Comparison of ENCODE assay signal across 19 cellular contexts in the genomic region with DNA sequence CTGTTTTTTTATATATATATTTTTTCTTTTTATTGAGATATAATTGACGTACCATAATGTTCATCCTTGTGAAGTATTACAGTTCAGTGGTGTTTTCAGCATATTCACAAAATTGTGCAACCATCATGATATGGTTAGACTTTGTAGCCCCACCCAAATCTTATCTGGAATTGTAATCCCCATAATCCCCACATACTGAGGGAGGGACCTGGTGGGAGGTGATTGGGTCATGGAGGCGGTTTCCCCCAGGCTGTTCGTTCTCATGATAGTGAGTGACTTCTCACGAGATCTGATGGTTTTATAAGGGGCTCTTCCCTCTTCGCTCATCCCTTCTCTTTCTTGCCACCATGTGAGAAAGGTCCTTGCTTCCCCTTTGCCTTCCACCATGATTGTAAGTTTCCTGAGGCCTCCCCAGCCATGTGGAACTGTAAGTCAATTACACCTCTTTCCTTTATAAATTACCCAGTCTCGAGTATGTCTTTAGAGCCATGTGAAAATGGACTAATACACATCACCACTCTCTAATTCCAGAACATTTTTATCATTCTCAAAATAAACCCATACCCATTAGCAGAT.
A peak's percentile ranks its signal among the peaks of the same experiment; 100 is the strongest.
DNase-seq lines count a peak whose midpoint lies in the region; ATAC-seq and TF ChIP-seq lines count a peak whose summit lies in the region.
"Had no signal": no experiment of that assay in that cellular context is flagged by ENCODE, and none has a peak within 500 bp of the region (broad histone marks: within the 10 kb centered on the region; RNA-seq: fewer than 3 reads in every experiment).

No MANE protein-coding gene starts in this region.

- H3K4me3 ChIP-seq in ascending aorta: no peak overlapping the region
- H3K4me3 ChIP-seq: BLaER1 had no signal

- H3K27me3 ChIP-seq in ascending aorta: no peaks in the 10 kb centered on the region
- H3K27me3 ChIP-seq: BLaER1 had no signal

- H3K36me3 ChIP-seq in ascending aorta: no peaks in the 10 kb centered on the region
- H3K36me3 ChIP-seq: BLaER1 had no signal

- no peak for ATAC-seq in HG03342 (IDR thresholded peaks at IDR 0.05; ENCODE audit: unreplicated experiment)
- ATAC-seq: CD8-positive, alpha-beta T cell had no signal

- peaks cover 65% of the 10 kb centered on the region for H3K4me1 Mint-ChIP-seq in endothelial cell (ENCODE audit: unreplicated experiment)
- H3K4me1 Mint-ChIP-seq in progenitor cell of endocrine pancreas (ENCODE audit: low read depth): peaks cover 31% of the 10 kb centered on the region

- H3K27ac ChIP-seq in ascending aorta: no peak overlapping the region
- H3K27ac ChIP-seq: 22Rv1, BLaER1, C4-2B had no signal

- TF ChIP-seq CTCF in endothelial cell (IDR thresholded peaks at IDR 0.05; ENCODE audit: unreplicated experiment) (no peak), progenitor cell of endocrine pancreas (IDR thresholded peaks at IDR 0.05; ENCODE audit: unreplicated experiment) (no peak), ascending aorta (IDR thresholded peaks at IDR 0.05) (no peak)

- H3K4me1 ChIP-seq in ascending aorta: no peaks in the 10 kb centered on the region
- H3K4me1 ChIP-seq: BLaER1 had no signal

- H3K4me3 Mint-ChIP-seq in endothelial cell (ENCODE audit: unreplicated experiment): no peak overlapping the region
- no peak overlapping the region for H3K4me3 Mint-ChIP-seq in progenitor cell of endocrine pancreas (ENCODE audit: low read depth)
- H3K4me3 Mint-ChIP-seq: B cell; CD4-positive, CD25-positive, alpha-beta regulatory T cell; CD8-positive, alpha-beta T cell had no signal

- H3K27ac Mint-ChIP-seq in endothelial cell (ENCODE audit: unreplicated experiment): peak overlapping the region; percentile 91
- H3K27ac Mint-ChIP-seq in progenitor cell of endocrine pancreas: peak overlapping the region; percentile 46
- H3K27ac Mint-ChIP-seq: B cell; CD4-positive, CD25-positive, alpha-beta regulatory T cell; CD8-positive, alpha-beta T cell had no signal

- H3K36me3 Mint-ChIP-seq in endothelial cell (ENCODE audit: low read depth, unreplicated experiment) (no peaks in the 10 kb centered on the region), progenitor cell of endocrine pancreas (ENCODE audit: insufficient read depth) (no peaks in the 10 kb centered on the region)
- H3K36me3 Mint-ChIP-seq: CD4-positive, CD25-positive, alpha-beta regulatory T cell; CD8-positive, alpha-beta T cell had no signal

- H3K9me3 Mint-ChIP-seq in endothelial cell (ENCODE audit: unreplicated experiment) (no peaks in the 10 kb centered on the region), progenitor cell of endocrine pancreas (ENCODE audit: low read depth) (peaks cover 3% of the 10 kb centered on the region)
- H3K9me3 Mint-ChIP-seq: CD8-positive, alpha-beta T cell had no signal

- intact Hi-C loops in ascending aorta (cut with DNase I): no loop called here

- H3K27me3 Mint-ChIP-seq in endothelial cell (ENCODE audit: unreplicated experiment): peaks cover 5% of the 10 kb centered on the region
- no peaks in the 10 kb centered on the region for H3K27me3 Mint-ChIP-seq in progenitor cell of endocrine pancreas

- peak; percentile 43 for DNase-seq in NCI-H82 (lab: John Stamatoyannopoulos, UW)
- DNase-seq in NCI-H82 treated with DMSO at 0.1 percent for 48 hours (lab: John Stamatoyannopoulos, UW; ENCODE audit: unreplicated experiment): no peak
- peak; percentile 95 for DNase-seq in OCI-M1 (lab: John Stamatoyannopoulos, UW)
- no peak for DNase-seq in endothelial cell (ENCODE audit: low spot score)
- DNase-seq in progenitor cell of endocrine pancreas (ENCODE audit: low spot score, unreplicated experiment): no peak
- no peak for DNase-seq in DMS 273 (lab: John Stamatoyannopoulos, UW; ENCODE audit: unreplicated experiment)
- no peak for DNase-seq in ascending aorta (ENCODE audit: low spot score in 2 of 2)
- DNase-seq: Calu3; CD4-positive, CD25-positive, alpha-beta regulatory T cell; CD8-positive, alpha-beta T cell; DMS153; DND-41; H7; HCEC 1CT had no signal

- no peaks in the 10 kb centered on the region for H3K9me3 ChIP-seq in ascending aorta
- H3K9me3 ChIP-seq: BLaER1 had no signal

Comparison
In these comparisons a context has a peak if more than half of its experiments do, and no peak if none do; other contexts are left out.
1. DNase-seq: peak in NCI-H82 (single experiment) and OCI-M1 (single experiment); none in NCI-H82 treated with DMSO at 0.1 percent for 48 hours (single experiment), endothelial cell (single experiment), progenitor cell of endocrine pancreas (single experiment), DMS 273 (single experiment) and ascending aorta (0 of 2).